8 cellular contexts compared by ENCODE assay signal in the genomic region with DNA sequence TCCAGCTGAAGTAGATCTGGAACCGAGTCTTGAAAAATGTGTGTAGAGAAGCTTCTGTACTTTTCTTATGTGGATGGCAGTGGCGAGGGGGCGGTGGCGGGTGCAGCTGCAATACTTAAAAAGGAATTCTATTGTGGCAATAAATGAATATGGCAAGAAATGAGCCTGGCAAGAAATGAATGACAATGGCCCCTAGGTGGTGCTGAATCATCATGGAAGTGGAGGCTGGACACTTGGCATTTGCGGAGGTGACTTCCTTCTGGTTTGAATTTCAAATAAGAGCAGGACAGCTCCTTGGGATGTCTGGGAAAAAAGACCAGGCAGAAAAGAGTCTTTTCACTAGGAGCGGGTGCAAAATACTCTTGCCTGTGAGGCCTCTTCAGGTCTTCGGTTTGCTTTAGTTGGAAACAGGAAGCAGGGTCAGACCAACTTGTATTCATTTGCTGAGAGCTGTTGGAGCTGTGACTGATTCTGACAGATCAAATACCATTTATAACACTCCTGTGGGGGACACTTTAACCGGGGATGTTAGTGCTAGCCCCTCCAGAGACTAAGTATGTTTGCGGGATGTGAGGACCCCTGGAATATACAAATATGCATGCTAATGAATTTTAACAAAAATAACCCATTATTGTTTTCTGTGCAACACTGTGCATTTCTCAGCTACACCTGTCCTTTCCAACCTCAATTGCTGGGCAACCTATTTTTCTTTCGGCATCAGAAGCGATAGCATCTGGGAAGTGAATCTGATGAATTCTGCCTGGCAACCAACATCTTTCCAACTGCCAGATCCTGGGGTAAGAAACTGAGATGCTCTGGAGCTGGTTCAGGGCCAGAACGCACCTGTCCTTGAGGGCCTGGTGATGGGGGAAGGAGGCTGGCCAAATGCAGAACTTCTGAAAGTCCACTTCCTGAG. TPM values are rescaled to one million over a fixed set of nuclear protein-coding genes. Genes with fewer than 3 reads are reported as not detected.
A peak's percentile ranks its signal among the peaks of the same experiment; 100 is the strongest.
DNase-seq lines count a peak whose midpoint lies in the region; ATAC-seq and TF ChIP-seq lines count a peak whose summit lies in the region.

No MANE protein-coding gene starts in this region.

- peaks cover 0 to 8% (median 2%) of the 10 kb centered on the region in 3 donors for H3K36me3 Mint-ChIP-seq in CD8-positive, alpha-beta memory T cell
- H3K36me3 Mint-ChIP-seq in IgD-negative memory B cell, result no peaks in the 10 kb centered on the region

- TF ChIP-seq CTCF in OCI-LY7 (conservative IDR thresholded peaks at IDR 0.05; ENCODE audit: low read length), result peak; percentile 84
- peak; percentile 84 for TF ChIP-seq CTCF in foreskin keratinocyte (conservative IDR thresholded peaks at IDR 0.05)

- POLR2A ChIA-PET in CD8-positive, alpha-beta memory T cell (lab: Charles Lee), result no interaction called here
- POLR2A ChIA-PET in OCI-LY7 (lab: Charles Lee), result interaction anchor here (0.6 to 1.4 kb wide), 4 partner anchors 8 to 833 kb away, joined by 3 to 4 read pairs (median 3); no protein-coding TSS in a partner anchor

- DNase-seq in CD8-positive, alpha-beta memory T cell, result peak in 2 of 5 donors; percentile 9 to 47
- DNase-seq in OCI-LY7 (ENCODE audit: low spot score) (peak; percentile 51), foreskin keratinocyte (peak; percentile 13 to 58), nucleus accumbens (lab: John Stamatoyannopoulos, UW) (peak in 51 of 56 donors; percentile 3 to 77 (median 51)), aorta (peak; percentile 58 to 78)
- peak; percentile 6 for DNase-seq in activated effector memory CD4-positive, alpha-beta T cell treated with Interleukin-2 at 50 U/mL for 16 hours

- ATAC-seq in GM19452 (IDR thresholded peaks at IDR 0.05; ENCODE audit: unreplicated experiment), result peak; percentile 63
- ATAC-seq in foreskin keratinocyte, result peak; percentile 75
- ATAC-seq in aorta (ENCODE audit: low FRiP score), result peak; percentile 77

- 26 to 29% methylated on average over 12 of the region's 12 CpGs for WGBS in aorta, 2 donors

- no peaks in the 10 kb centered on the region for H3K27me3 Mint-ChIP-seq in CD8-positive, alpha-beta memory T cell
- H3K27me3 Mint-ChIP-seq in IgD-negative memory B cell, result no peaks in the 10 kb centered on the region

- no peaks in the 10 kb centered on the region for H3K9me3 Mint-ChIP-seq in CD8-positive, alpha-beta memory T cell
- no peaks in the 10 kb centered on the region for H3K9me3 Mint-ChIP-seq in IgD-negative memory B cell

- H3K27ac Mint-ChIP-seq in CD8-positive, alpha-beta memory T cell, result peak overlapping the region in 2 of 8 donors; percentile 30 to 42
- no peak overlapping the region for H3K27ac Mint-ChIP-seq in IgD-negative memory B cell

- H3K4me1 Mint-ChIP-seq in CD8-positive, alpha-beta memory T cell, result peaks cover 7 to 10% (median 7%) of the 10 kb centered on the region in 3 donors
- peaks cover 4 to 9% (median 8%) of the 10 kb centered on the region in 3 donors for H3K4me1 Mint-ChIP-seq in IgD-negative memory B cell

- intact Hi-C loops in OCI-LY7 (cut with micrococcal nuclease; ENCODE audit: unreplicated experiment) (loop anchor here (2.0 kb wide), 1 partner anchor 674 kb away; no protein-coding TSS in a partner anchor), aorta (cut with DNase I) (loop anchor here (1.0 to 10.0 kb wide), 4 partner anchors 182 to 675 kb away; no protein-coding TSS in a partner anchor)

- no peaks in the 10 kb centered on the region for H3K27me3 ChIP-seq in CD8-positive, alpha-beta memory T cell (ENCODE audit: insufficient read depth, low read length, poor library complexity, severe bottlenecking)
- H3K27me3 ChIP-seq in foreskin keratinocyte, result no peaks in the 10 kb centered on the region
- no peaks in the 10 kb centered on the region for H3K27me3 ChIP-seq in aorta (ENCODE audit: control insufficient read depth in 1 of 2, insufficient read depth in 2 of 2, low read length in 1 of 2)

- H3K79me2 ChIP-seq in OCI-LY7 (ENCODE audit: insufficient read depth, low read depth, low read length), result no peaks in the 10 kb centered on the region

- no TSS peak for BruUV-seq in OCI-LY7 (replicated peaks; lab: Mats Ljungman, UMichigan)

- peak overlapping the region; percentile 86; the same call in 1 of the 2 replicates for H2AFZ ChIP-seq in OCI-LY7 (ENCODE audit: low read length)

- no peaks in the 10 kb centered on the region for H3K9me2 ChIP-seq in OCI-LY7 (ENCODE audit: insufficient read depth, low read length)

- H3K4me3 ChIP-seq in CD8-positive, alpha-beta memory T cell (ENCODE audit: low read length), result peak overlapping the region; percentile 33
- H3K4me3 ChIP-seq in OCI-LY7 (ENCODE audit: low read depth, low read length, poor library complexity, severe bottlenecking), result no peak overlapping the region
- H3K4me3 ChIP-seq in aorta (ENCODE audit: low read length in 2 of 2), result no peak overlapping the region

- H4K20me1 ChIP-seq in OCI-LY7 (ENCODE audit: insufficient read depth, low read length), result no peaks in the 10 kb centered on the region

- H3K4me2 ChIP-seq in OCI-LY7 (ENCODE audit: low read length), result peak overlapping the region; percentile 44; the same call in 1 of the 2 replicates

- H3K4me1 ChIP-seq in CD8-positive, alpha-beta memory T cell (ENCODE audit: insufficient read depth, low read length), result peaks cover 7% of the 10 kb centered on the region
- H3K4me1 ChIP-seq in OCI-LY7 (ENCODE audit: insufficient read depth, low read length, poor library complexity, severe bottlenecking), result no peaks in the 10 kb centered on the region
- H3K4me1 ChIP-seq in foreskin keratinocyte, result no peaks in the 10 kb centered on the region
- no peaks in the 10 kb centered on the region for H3K4me1 ChIP-seq in aorta (ENCODE audit: control insufficient read depth in 1 of 2, insufficient read depth in 2 of 2, low read length in 2 of 2)

- H3K9me3 ChIP-seq in CD8-positive, alpha-beta memory T cell (ENCODE audit: low read length), result no peaks in the 10 kb centered on the region
- no peaks in the 10 kb centered on the region for H3K9me3 ChIP-seq in OCI-LY7 (ENCODE audit: low read length)
- no peaks in the 10 kb centered on the region for H3K9me3 ChIP-seq in aorta (ENCODE audit: control insufficient read depth, low read length)

- H3K4me3 Mint-ChIP-seq in CD8-positive, alpha-beta memory T cell, result peak overlapping the region in 4 of 7 donors; percentile 48 to 74 (median 54)
- H3K4me3 Mint-ChIP-seq in IgD-negative memory B cell, result peak overlapping the region in 3 of 4 donors; percentile 53 to 85 (median 82)

- no peaks in the 10 kb centered on the region for H3K36me3 ChIP-seq in CD8-positive, alpha-beta memory T cell (ENCODE audit: insufficient read depth, low read length)
- H3K36me3 ChIP-seq in OCI-LY7 (ENCODE audit: insufficient read depth, low read length), result no peaks in the 10 kb centered on the region
- no peaks in the 10 kb centered on the region for H3K36me3 ChIP-seq in aorta (ENCODE audit: control insufficient read depth in 1 of 2, insufficient read depth in 2 of 2, low read length in 1 of 2)

- CTCF ChIA-PET in CD8-positive, alpha-beta memory T cell (lab: Charles Lee), result interaction anchor here (0.5 to 2.2 kb wide), 6 partner anchors 10 to 1174 kb away, joined by 3 to 10 read pairs (median 3); no protein-coding TSS in a partner anchor
- CTCF ChIA-PET in OCI-LY7 (lab: Charles Lee; ENCODE audit: unreplicated experiment), result interaction anchor here (0.9 kb wide), 1 partner anchor 9 kb away, joined by 3 read pairs; no protein-coding TSS in a partner anchor

- H3K27ac ChIP-seq in CD8-positive, alpha-beta memory T cell (ENCODE audit: low read depth, low read length), result no peak overlapping the region
- H3K27ac ChIP-seq in OCI-LY7 (ENCODE audit: low read depth, low read length, poor library complexity, severe bottlenecking) (no peak overlapping the region), foreskin keratinocyte (no peak overlapping the region), aorta (ENCODE audit: low read depth in 1 of 2, low read length in 2 of 2) (no peak overlapping the region)

RNA-seq across cellular contexts. Expression of a gene that starts 35.4 kb away (rescaled TPM):
- 10 to 100 TPM; 37.5 to 39.7 TPM for total RNA-seq in CD8-positive, alpha-beta memory T cell
- 24.9 TPM for polyA plus RNA-seq in CD8-positive, alpha-beta memory T cell
- polyA plus RNA-seq in IgD-negative memory B cell (20.2 TPM), foreskin keratinocyte (15.1 and 20.8 TPM in 2 replicates), aorta (10 to 100 TPM in 1 of 2 donors, 1 to 10 TPM in 1; 8.9 to 11.4 TPM)
- 17.0 and 18.3 TPM in 2 replicates for total RNA-seq in OCI-LY7 (2014; rRNA removed; shearing (Covaris generic))
- total RNA-seq in OCI-LY7 (2022) (19.0 and 20.9 TPM in 2 replicates), foreskin keratinocyte (40.2 and 44.3 TPM in 2 replicates), aorta (10 to 100 TPM; 19.6 to 20.6 TPM)

RNA-seq across cellular contexts. Expression of a gene that starts 35.6 kb away (rescaled TPM):
- 1 to 10 TPM in 1 of 2 experiments, under 1 TPM in 1; 0.81 to 1.2 TPM for total RNA-seq in CD8-positive, alpha-beta memory T cell
- 0.15 TPM for polyA plus RNA-seq in CD8-positive, alpha-beta memory T cell
- polyA plus RNA-seq in IgD-negative memory B cell, result not detected
- 0.23 and 0.28 TPM in 2 replicates for total RNA-seq in OCI-LY7 (2014; rRNA removed; shearing (Covaris generic))
- total RNA-seq in OCI-LY7 (2022), result 0.19 and 0.37 TPM in 2 replicates
- total RNA-seq in foreskin keratinocyte, result 0.48 and 0.56 TPM in 2 replicates
- 0.26 and 0.47 TPM in 2 replicates for polyA plus RNA-seq in foreskin keratinocyte
- under 1 TPM; 0.29 to 0.93 TPM for total RNA-seq in aorta
- polyA plus RNA-seq in aorta, result 1 to 10 TPM; 1.0 to 1.6 TPM
